In the genomic region with DNA sequence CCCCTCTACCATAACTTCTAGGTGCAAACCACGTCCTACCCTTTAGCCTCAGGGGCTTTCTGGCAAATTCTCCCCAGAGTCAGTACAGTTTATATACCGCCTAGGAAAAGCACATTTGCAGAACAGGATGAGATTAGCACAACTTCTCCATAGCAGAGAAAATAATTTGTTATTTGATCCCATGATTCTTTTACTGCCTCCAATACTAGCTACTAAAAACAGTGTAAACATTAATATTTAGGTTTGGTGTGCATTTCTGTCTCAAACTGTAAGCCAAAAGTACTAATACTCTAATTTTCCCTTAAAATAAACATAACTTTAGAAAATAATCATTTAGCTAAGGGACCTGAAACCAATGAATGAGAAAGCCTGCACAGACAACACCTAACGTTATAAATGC, we compare ENCODE assay signal across 8 cellular contexts.
"Had no signal": no experiment of that assay in that cellular context is flagged by ENCODE, and none has a peak within 500 bp of the region (broad histone marks: within the 10 kb centered on the region; RNA-seq: fewer than 3 reads in every experiment).

No MANE protein-coding gene starts in this region.

- H2AFZ ChIP-seq: GM23248, GM23338 had no signal

- H3K4me2 ChIP-seq: GM23338 had no signal

- H3K4me3 ChIP-seq: GM23248, GM23338, HAP-1 had no signal

- H3K27ac ChIP-seq: GM23248 had no signal

- H3K36me3 ChIP-seq: HAP-1 had no signal

- H3K9me3 ChIP-seq: HAP-1 had no signal

- DNase-seq: GM23248, GOT3, H7, H9, HCEC 1CT, HFFc6 had no signal
